ENCODE assay signal across 9 cellular contexts in genomic region chr21:14591882-14592281, GRCh38. TPM values are rescaled to one million over a fixed set of nuclear protein-coding genes. Genes with fewer than 3 reads are reported as not detected.
DNase-seq lines count a peak whose midpoint lies in the region; ATAC-seq, FAIRE-seq and TF ChIP-seq lines count a peak whose summit lies in the region.
"Had no signal": no experiment of that assay in that cellular context is flagged by ENCODE, and none has a peak within 500 bp of the region (broad histone marks: within the 10 kb centered on the region; RNA-seq: fewer than 3 reads in every experiment).

No MANE protein-coding gene starts in this region.

- no peak for TF ChIP-seq RAD21 in K562 (CRISPR knock-in tag; conservative IDR thresholded peaks at IDR 0.05 in 1 of 2, IDR thresholded peaks at IDR 0.05 in 1 of 2)

- no peaks in the 10 kb centered on the region for H3K27me3 ChIP-seq in CD8-positive, alpha-beta memory T cell (ENCODE audit: insufficient read depth, low read length, poor library complexity, severe bottlenecking)
- H3K27me3 ChIP-seq in K562 (ENCODE audit: control insufficient read depth in 2 of 2, insufficient read depth in 2 of 2, low read length in 2 of 2) = no peaks in the 10 kb centered on the region
- no peaks in the 10 kb centered on the region for H3K27me3 ChIP-seq in muscle layer of duodenum (ENCODE audit: low read depth, low read length)

- no peaks in the 10 kb centered on the region for H3K27me3 Mint-ChIP-seq in CD8-positive, alpha-beta memory T cell

- WGBS in K562 (ENCODE audit: insufficient coverage, low coverage, missing lambda C conversion rate) = 71% methylated on average over 2 of the region's 2 CpGs

- no peaks in the 10 kb centered on the region for H3K9me3 ChIP-seq in CD8-positive, alpha-beta memory T cell (ENCODE audit: low read length)
- 0 out of 2 replicates have a peak, but pooled peaks cover 3% of the 10 kb centered on the region for H3K9me3 ChIP-seq in K562 (replicated peaks; ENCODE audit: control insufficient read depth, insufficient read depth, low read depth, low read length)
- peaks cover 3 to 5% of the 10 kb centered on the region in 2 donors for H3K9me3 ChIP-seq in muscle layer of duodenum (ENCODE audit: control insufficient read depth in 1 of 2, low read length in 2 of 2)

- peaks cover 21% of the 10 kb centered on the region for H3K4me1 ChIP-seq in CD8-positive, alpha-beta memory T cell (ENCODE audit: insufficient read depth, low read length)
- H3K4me1 ChIP-seq in K562 (replicated peaks in 1 of 2; ENCODE audit: control insufficient read depth in 2 of 2, insufficient read depth in 2 of 2, low read length in 2 of 2) = no peaks in the 10 kb centered on the region; a peak in 2 of 5 replicates
- peaks cover 4 to 6% of the 10 kb centered on the region in 2 donors for H3K4me1 ChIP-seq in muscle layer of duodenum (ENCODE audit: control insufficient read depth in 1 of 2, insufficient read depth in 2 of 2, low read length in 2 of 2)

- TF ChIP-seq EP300 in K562 (IDR thresholded peaks at IDR 0.05; ENCODE audit: low read length) = no peak

- intact Hi-C loops in K562 (cut with micrococcal nuclease) = no loop called here

- no peak for DNase-seq in CD8-positive, alpha-beta memory T cell
- DNase-seq in KG1 (lab: John Stamatoyannopoulos, UW) (peak; percentile 38), K562 (ENCODE audit: extremely low read depth in 1 of 4, low spot score in 3 of 4) (peak in 1 of 4 experiments; percentile 36), cerebellar nuclear complex (lab: John Stamatoyannopoulos, UW) (no peak), NCI-H2029 treated with DMSO at 0.1 percent for 48 hours (lab: John Stamatoyannopoulos, UW) (no peak), D721Med (ENCODE audit: insufficient read length, low spot score) (no peak)

- H3K9ac ChIP-seq in K562 (ENCODE audit: insufficient read depth in 1 of 2, low read depth in 2 of 2, low read length in 2 of 2) = no peak overlapping the region

- H3K9me3 Mint-ChIP-seq in CD8-positive, alpha-beta memory T cell = peaks cover 0 to 16% (median 6%) of the 10 kb centered on the region in 5 donors

- no peaks in the 10 kb centered on the region for H4K20me1 ChIP-seq in K562 (replicated peaks; ENCODE audit: control insufficient read depth, insufficient read depth, low read length)

- peaks cover 23 to 35% (median 34%) of the 10 kb centered on the region in 3 donors for H3K4me1 Mint-ChIP-seq in CD8-positive, alpha-beta memory T cell

- no TSS peak for BruUV-seq in K562 (replicated peaks; lab: Mats Ljungman, UMichigan)

- in situ Hi-C loops in K562 (cut with MboI) = no loop called here

- H3K4me3 Mint-ChIP-seq in CD8-positive, alpha-beta memory T cell = peak overlapping the region in 4 of 7 donors; percentile 5 to 74 (median 33)

- H3K4me2 ChIP-seq in K562 (ENCODE audit: insufficient read depth, low read length) = no peak overlapping the region

- H2AFZ ChIP-seq in K562 (ENCODE audit: low read depth, low read length) = peak overlapping the region; percentile 58

- POLR2A ChIA-PET in CD8-positive, alpha-beta memory T cell (lab: Charles Lee) = interaction anchor here (0.6 kb wide), 1 partner anchor 13 kb away, joined by 9 read pairs; no protein-coding TSS in a partner anchor
- POLR2A ChIA-PET in K562 (lab: Yijun Ruan, JAX) = interaction anchor here (1.2 to 4.2 kb wide), 4 partner anchors 9 to 21 kb away, joined by 4 to 19 read pairs (median 9); no protein-coding TSS in a partner anchor

- H3K27ac Mint-ChIP-seq in CD8-positive, alpha-beta memory T cell = peak overlapping the region in 6 of 8 donors; percentile 12 to 77 (median 35)

- no peak for TF ChIP-seq POLR2A in K562 (conservative IDR thresholded peaks at IDR 0.05)

- no peak for FAIRE-seq in K562 (lab: Jason Lieb, UNC)
- no peak for FAIRE-seq in D721Med (lab: Jason Lieb, UNC)
- FAIRE-seq: endometrium had no signal

- CTCF ChIA-PET in CD8-positive, alpha-beta memory T cell (lab: Charles Lee) = interaction anchor here (0.9 to 1.1 kb wide), 2 partner anchors 23 to 146 kb away, joined by 3 read pairs; no protein-coding TSS in a partner anchor
- CTCF ChIA-PET in K562 (lab: Yijun Ruan, JAX; ENCODE audit: low intra/inter-chr PET ratio) = no interaction called here

- H3K36me3 Mint-ChIP-seq in CD8-positive, alpha-beta memory T cell = peaks cover 0 to 9% (median 8%) of the 10 kb centered on the region in 3 donors

- no peaks in the 10 kb centered on the region for H3K9me1 ChIP-seq in K562 (ENCODE audit: control insufficient read depth, insufficient read depth, low read length)

- H3K4me3 ChIP-seq in CD8-positive, alpha-beta memory T cell (ENCODE audit: low read length) = no peak overlapping the region
- no peak overlapping the region for H3K4me3 ChIP-seq in K562
- no peak overlapping the region for H3K4me3 ChIP-seq in muscle layer of duodenum (ENCODE audit: low read depth in 1 of 2, low read length in 2 of 2)

- H3K36me3 ChIP-seq in CD8-positive, alpha-beta memory T cell (ENCODE audit: insufficient read depth, low read length) = no peaks in the 10 kb centered on the region
- no peaks in the 10 kb centered on the region for H3K36me3 ChIP-seq in K562 (ENCODE audit: control insufficient read depth, insufficient read depth, low read length)
- no peaks in the 10 kb centered on the region for H3K36me3 ChIP-seq in muscle layer of duodenum (ENCODE audit: control insufficient read depth in 1 of 2, insufficient read depth in 2 of 2, low read length in 2 of 2)

- H3K79me2 ChIP-seq in K562 (ENCODE audit: control insufficient read depth, insufficient read depth, low read length) = no peaks in the 10 kb centered on the region

- H3K27ac ChIP-seq in CD8-positive, alpha-beta memory T cell (ENCODE audit: low read depth, low read length) = no peak overlapping the region
- H3K27ac ChIP-seq in K562 (ENCODE audit: extremely low read depth, low read depth, low read length) = peak overlapping the region; percentile 8; the same call in 1 of the 3 replicates
- peak overlapping the region; percentile 32 for H3K27ac ChIP-seq in muscle layer of duodenum (ENCODE audit: low read length)

- ATAC-seq in K562 (peak; percentile 74), HG02798 (IDR thresholded peaks at IDR 0.05; ENCODE audit: poor library complexity, unreplicated experiment) (no peak)

- TF ChIP-seq CTCF in K562 (IDR thresholded peaks at IDR 0.05 in 2 of 3, conservative IDR thresholded peaks at IDR 0.05 in 1 of 3; ENCODE audit: insufficient read depth in 2 of 3, low read depth in 1 of 3, low read length in 3 of 3) (no peak), D721Med (IDR thresholded peaks at IDR 0.05; ENCODE audit: insufficient read depth, missing control alignments) (no peak)

TF ChIP-seq in K562, 482 proteins besides CTCF, POLR2A, EP300 and RAD21 (continues in another document):
- TF ChIP-seq POU5F1 (IDR thresholded peaks at IDR 0.05; ENCODE audit: borderline replicate concordance, low read depth, low read length, partially characterized antibody) (no peak), KAT7 (CRISPR knock-in tag; IDR thresholded peaks at IDR 0.05; ENCODE audit: borderline replicate concordance) (no peak), HIVEP1 (CRISPR knock-in tag; IDR thresholded peaks at IDR 0.05) (no peak), FOXA3 (CRISPR knock-in tag; conservative IDR thresholded peaks at IDR 0.05 in 1 of 2, IDR thresholded peaks at IDR 0.05 in 1 of 2) (peak in 1 of 2 experiments; percentile 59; a peak in 1 of 4 replicates), DMBX1 (CRISPR knock-in tag; IDR thresholded peaks at IDR 0.05; ENCODE audit: borderline replicate concordance) (peak; percentile 79), CREB5 (CRISPR knock-in tag; IDR thresholded peaks at IDR 0.05) (no peak), CEBPG (CRISPR knock-in tag; IDR thresholded peaks at IDR 0.05) (no peak), CEBPG (tag; conservative IDR thresholded peaks at IDR 0.05 in 1 of 2, IDR thresholded peaks at IDR 0.05 in 1 of 2) (0 out of 4 replicates have a peak, but pooled peaks of 1 of the 2 experiments have one; percentile 4), HNRNPL (IDR thresholded peaks at IDR 0.05; ENCODE audit: low read depth, low read length) (no peak), CEBPB (tag; IDR thresholded peaks at IDR 0.05) (peak; percentile 44)

RNA-seq across cellular contexts. Expression of gene SAMSN1, which starts 45.8 kb away (rescaled TPM):
- total RNA-seq in CD8-positive, alpha-beta memory T cell = 10 to 100 TPM; 82.6 to 83.2 TPM
- 34.1 TPM for polyA plus RNA-seq in CD8-positive, alpha-beta memory T cell
- 35.2 and 136 TPM in 2 replicates for total RNA-seq in K562 (2011; cell fraction: chromatin; rRNA removed; ENCODE audit: low replicate concordance)
- total RNA-seq in K562 (2011; cell fraction: nucleolus; rRNA removed) = 20.5 and 30.3 TPM in 2 replicates
- 46.3 and 72.5 TPM in 2 replicates for total RNA-seq in K562 (2011; cell fraction: nucleoplasm; rRNA removed)
- total RNA-seq in K562 (2014; rRNA removed) (96.8 and 106 TPM in 2 replicates), K562 (2014; rRNA removed; fragmentation: Illumina TruSeq; extraction: Trizol) (201 and 218 TPM in 2 replicates), K562 (2015; rRNA removed; fragmentation: Illumina TruSeq; extraction: Trizol) (143 and 159 TPM in 2 replicates), K562 (2021) (101 and 118 TPM in 2 replicates)
- polyA plus RNA-seq in K562 (2011; rRNA removed) (135 and 151 TPM in 2 replicates), K562 (2014; fragmentation: Illumina TruSeq; extraction: Trizol) (172 and 209 TPM in 2 replicates), K562 (2014; fragmentation: Nextera tagmentation; extraction: Ambion mirVana) (100 to 1,000 TPM; 184 to 223 TPM), K562 (2014; rRNA removed) (129 and 135 TPM in 2 replicates)
- polyA plus RNA-seq in K562 (2011; cell fraction: cytosol; rRNA removed) = 22.7 and 52.5 TPM in 2 replicates
- 48.6 and 89.9 TPM in 2 replicates for polyA plus RNA-seq in K562 (2011; cell fraction: nucleus; rRNA removed)
- polyA plus RNA-seq in K562 (2012) = 101 and 117 TPM in 2 replicates
- 95.4 and 142 TPM in 2 replicates for polyA minus RNA-seq in K562 (2011; rRNA and poly(A)+ RNA removed)
- polyA minus RNA-seq in K562 (2011; cell fraction: cytosol; rRNA and poly(A)+ RNA removed) = 33.6 and 37.9 TPM in 2 replicates
- 39.7 and 92.0 TPM in 2 replicates for polyA minus RNA-seq in K562 (2011; cell fraction: nucleus; rRNA and poly(A)+ RNA removed)
